Comparison of ENCODE assay signal across 8 cellular contexts in genomic region chr5:55694152-55694830, GRCh38. TPM values are rescaled to one million over a fixed set of nuclear protein-coding genes. Genes with fewer than 3 reads are reported as not detected.
DNase-seq lines count a peak whose midpoint lies in the region; ATAC-seq, FAIRE-seq and TF ChIP-seq lines count a peak whose summit lies in the region.

No MANE protein-coding gene starts in this region.

- H3K27ac ChIP-seq in astrocyte (ENCODE audit: low read depth, low read length): no peak overlapping the region
- H3K27ac ChIP-seq in substantia nigra (ENCODE audit: low read depth, low read length, poor library complexity, severe bottlenecking): no peak overlapping the region

- H4K20me1 ChIP-seq in Loucy (ENCODE audit: insufficient read depth, low read length, poor library complexity, severe bottlenecking): no peaks in the 10 kb centered on the region
- H4K20me1 ChIP-seq in astrocyte (ENCODE audit: insufficient read depth, low read length): no peaks in the 10 kb centered on the region

- H3K27me3 ChIP-seq in Loucy (ENCODE audit: insufficient read depth, low read length, poor library complexity, severe bottlenecking) (no peaks in the 10 kb centered on the region), astrocyte (ENCODE audit: insufficient read depth, low read length) (no peaks in the 10 kb centered on the region)

- no peak overlapping the region for H3K9ac ChIP-seq in Loucy (ENCODE audit: low read depth, low read length, poor library complexity, severe bottlenecking)
- H3K9ac ChIP-seq in astrocyte (ENCODE audit: low read length): no peak overlapping the region

- TF ChIP-seq CTCF in Loucy (conservative IDR thresholded peaks at IDR 0.05; ENCODE audit: low read length) (peak; percentile 68), astrocyte (IDR thresholded peaks at IDR 0.05; ENCODE audit: insufficient read depth, low read depth, low read length) (peak; percentile 36)

- H3K4me1 ChIP-seq in Loucy (ENCODE audit: insufficient read depth, low read length, poor library complexity, severe bottlenecking) (no peaks in the 10 kb centered on the region), astrocyte (ENCODE audit: insufficient read depth, low read length) (no peaks in the 10 kb centered on the region)

- H3K79me2 ChIP-seq in Loucy (ENCODE audit: insufficient read depth, low read length): no peaks in the 10 kb centered on the region
- no peaks in the 10 kb centered on the region for H3K79me2 ChIP-seq in astrocyte (ENCODE audit: insufficient read depth, low read length)

- H3K27ac Mint-ChIP-seq in astrocyte (ENCODE audit: unreplicated experiment): no peak overlapping the region

- H3K36me3 Mint-ChIP-seq in astrocyte (ENCODE audit: low read depth, unreplicated experiment): peaks cover 4% of the 10 kb centered on the region

- peaks cover 13% of the 10 kb centered on the region for H3K4me1 Mint-ChIP-seq in astrocyte (ENCODE audit: low read depth, unreplicated experiment)

- ATAC-seq in HG03025 (IDR thresholded peaks at IDR 0.05; ENCODE audit: low FRiP score, unreplicated experiment): no peak

- H3K9me3 Mint-ChIP-seq in astrocyte (ENCODE audit: unreplicated experiment): peaks cover 3% of the 10 kb centered on the region

- no peaks in the 10 kb centered on the region for H3K9me2 ChIP-seq in Loucy (replicated peaks; ENCODE audit: low read depth, low read length)

- no peaks in the 10 kb centered on the region for H3F3A ChIP-seq in Loucy (ENCODE audit: low read depth)

- H3K4me3 Mint-ChIP-seq in astrocyte (ENCODE audit: unreplicated experiment): no peak overlapping the region

- H2AFZ ChIP-seq in Loucy (ENCODE audit: low read length) (no peak overlapping the region), astrocyte (ENCODE audit: low read depth, low read length) (no peak overlapping the region)

- 0 out of 2 replicates have a peak, but pooled peaks cover 3% of the 10 kb centered on the region for H3K36me3 ChIP-seq in Loucy (ENCODE audit: insufficient read depth, low read length)
- H3K36me3 ChIP-seq in astrocyte (ENCODE audit: insufficient read depth, low read length): no peaks in the 10 kb centered on the region

- no peaks in the 10 kb centered on the region for H3K9me3 ChIP-seq in Loucy (ENCODE audit: insufficient read depth, low read depth, low read length)
- no peaks in the 10 kb centered on the region for H3K9me3 ChIP-seq in astrocyte (ENCODE audit: insufficient read depth, low read depth, low read length)

- peak; percentile 9 for FAIRE-seq in astrocyte (lab: Jason Lieb, UNC)

- no peaks in the 10 kb centered on the region for H3K27me3 Mint-ChIP-seq in astrocyte (ENCODE audit: low read depth, unreplicated experiment)

- H3K4me2 ChIP-seq in Loucy (ENCODE audit: low read depth, low read length, poor library complexity, severe bottlenecking) (no peak overlapping the region), astrocyte (ENCODE audit: low read length) (no peak overlapping the region)

- DNase-seq in GM03348 (ENCODE audit: low spot score) (peak; percentile 31), astrocyte (ENCODE audit: low read depth) (no peak), medulla oblongata (ENCODE audit: extremely low spot score) (peak; percentile 38), substantia nigra (lab: John Stamatoyannopoulos, UW) (no peak), NCI-H2107 treated with DMSO at 0.1 percent for 48 hours (lab: John Stamatoyannopoulos, UW; ENCODE audit: unreplicated experiment) (no peak), midbrain (lab: John Stamatoyannopoulos, UW) (no peak)

- H3K4me3 ChIP-seq in Loucy (ENCODE audit: low read length, poor library complexity, severe bottlenecking) (no peak overlapping the region), astrocyte (ENCODE audit: insufficient read depth, low read depth, low read length) (no peak overlapping the region)

RNA-seq across cellular contexts. Expression of gene SLC38A9, which starts 17.8 kb away (rescaled TPM):
- 28.0 and 30.0 TPM in 2 replicates for total RNA-seq in astrocyte

RNA-seq across cellular contexts. Expression of gene DDX4, which starts 43.6 kb away (rescaled TPM):
- total RNA-seq in astrocyte: not detected in 2 replicates

Comparison
In these comparisons a context has a peak if more than half of its experiments do, and no peak if none do; other contexts are left out.
1. DNase-seq: peak in GM03348 (single experiment) and medulla oblongata (single experiment); none in astrocyte (single experiment), substantia nigra (0 of 49), NCI-H2107 treated with DMSO at 0.1 percent for 48 hours (single experiment) and midbrain (single experiment).